In the genomic region with DNA sequence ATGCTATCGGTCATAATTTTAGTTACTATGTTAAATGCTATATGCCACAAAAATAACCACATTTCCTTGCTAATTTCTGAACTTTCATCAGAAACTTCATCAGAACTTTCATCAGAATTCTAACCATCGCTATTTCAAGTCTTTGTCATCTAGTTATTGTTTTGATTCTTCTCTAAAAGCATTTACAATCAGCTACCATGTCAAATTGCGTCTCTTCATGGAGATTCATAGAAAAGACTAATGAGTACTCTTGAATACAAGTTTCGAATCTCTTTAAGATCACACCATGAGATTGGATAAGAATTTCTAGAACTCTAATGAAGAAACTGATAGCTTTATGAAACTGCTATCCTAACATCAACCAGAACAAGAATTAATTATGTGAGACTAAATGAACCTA, we compare ENCODE assay signal across 2 cellular contexts.
TF ChIP-seq lines count a peak whose summit lies in the region.

No MANE protein-coding gene starts in this region.

TF ChIP-seq in HCT116, 20 proteins besides CTCF, POLR2A, EP300 and RAD21:
- TF ChIP-seq CEBPB (IDR thresholded peaks at IDR 0.05; ENCODE audit: low read depth) (no peak), EGR1 (IDR thresholded peaks at IDR 0.05; ENCODE audit: low read depth) (no peak), SP1 (IDR thresholded peaks at IDR 0.05; ENCODE audit: low read depth) (no peak), ELF1 (IDR thresholded peaks at IDR 0.05; ENCODE audit: borderline replicate concordance, low read depth) (no peak), POLR2AphosphoS5 (IDR thresholded peaks at IDR 0.05; ENCODE audit: low read depth, low read length) (no peak), FOSL1 (IDR thresholded peaks at IDR 0.05; ENCODE audit: low read depth) (no peak), CBX3 (IDR thresholded peaks at IDR 0.05; ENCODE audit: low read depth) (no peak), TCF7L2 (IDR thresholded peaks at IDR 0.05; ENCODE audit: borderline replicate concordance, extremely low read depth, insufficient read depth, insufficient read length) (no peak), EZH2phosphoT487 (IDR thresholded peaks at IDR 0.05; ENCODE audit: borderline replicate concordance) (no peak)
- TF ChIP-seq, protein P1, sequence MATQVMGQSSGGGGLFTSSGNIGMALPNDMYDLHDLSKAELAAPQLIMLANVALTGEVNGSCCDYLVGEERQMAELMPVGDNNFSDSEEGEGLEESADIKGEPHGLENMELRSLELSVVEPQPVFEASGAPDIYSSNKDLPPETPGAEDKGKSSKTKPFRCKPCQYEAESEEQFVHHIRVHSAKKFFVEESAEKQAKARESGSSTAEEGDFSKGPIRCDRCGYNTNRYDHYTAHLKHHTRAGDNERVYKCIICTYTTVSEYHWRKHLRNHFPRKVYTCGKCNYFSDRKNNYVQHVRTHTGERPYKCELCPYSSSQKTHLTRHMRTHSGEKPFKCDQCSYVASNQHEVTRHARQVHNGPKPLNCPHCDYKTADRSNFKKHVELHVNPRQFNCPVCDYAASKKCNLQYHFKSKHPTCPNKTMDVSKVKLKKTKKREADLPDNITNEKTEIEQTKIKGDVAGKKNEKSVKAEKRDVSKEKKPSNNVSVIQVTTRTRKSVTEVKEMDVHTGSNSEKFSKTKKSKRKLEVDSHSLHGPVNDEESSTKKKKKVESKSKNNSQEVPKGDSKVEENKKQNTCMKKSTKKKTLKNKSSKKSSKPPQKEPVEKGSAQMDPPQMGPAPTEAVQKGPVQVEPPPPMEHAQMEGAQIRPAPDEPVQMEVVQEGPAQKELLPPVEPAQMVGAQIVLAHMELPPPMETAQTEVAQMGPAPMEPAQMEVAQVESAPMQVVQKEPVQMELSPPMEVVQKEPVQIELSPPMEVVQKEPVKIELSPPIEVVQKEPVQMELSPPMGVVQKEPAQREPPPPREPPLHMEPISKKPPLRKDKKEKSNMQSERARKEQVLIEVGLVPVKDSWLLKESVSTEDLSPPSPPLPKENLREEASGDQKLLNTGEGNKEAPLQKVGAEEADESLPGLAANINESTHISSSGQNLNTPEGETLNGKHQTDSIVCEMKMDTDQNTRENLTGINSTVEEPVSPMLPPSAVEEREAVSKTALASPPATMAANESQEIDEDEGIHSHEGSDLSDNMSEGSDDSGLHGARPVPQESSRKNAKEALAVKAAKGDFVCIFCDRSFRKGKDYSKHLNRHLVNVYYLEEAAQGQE (IDR thresholded peaks at IDR 0.05; ENCODE audit: low read depth), result no peak
- TF ChIP-seq, protein P2, sequence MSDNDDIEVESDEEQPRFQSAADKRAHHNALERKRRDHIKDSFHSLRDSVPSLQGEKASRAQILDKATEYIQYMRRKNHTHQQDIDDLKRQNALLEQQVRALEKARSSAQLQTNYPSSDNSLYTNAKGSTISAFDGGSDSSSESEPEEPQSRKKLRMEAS (IDR thresholded peaks at IDR 0.05), result no peak
- TF ChIP-seq, protein P3, sequence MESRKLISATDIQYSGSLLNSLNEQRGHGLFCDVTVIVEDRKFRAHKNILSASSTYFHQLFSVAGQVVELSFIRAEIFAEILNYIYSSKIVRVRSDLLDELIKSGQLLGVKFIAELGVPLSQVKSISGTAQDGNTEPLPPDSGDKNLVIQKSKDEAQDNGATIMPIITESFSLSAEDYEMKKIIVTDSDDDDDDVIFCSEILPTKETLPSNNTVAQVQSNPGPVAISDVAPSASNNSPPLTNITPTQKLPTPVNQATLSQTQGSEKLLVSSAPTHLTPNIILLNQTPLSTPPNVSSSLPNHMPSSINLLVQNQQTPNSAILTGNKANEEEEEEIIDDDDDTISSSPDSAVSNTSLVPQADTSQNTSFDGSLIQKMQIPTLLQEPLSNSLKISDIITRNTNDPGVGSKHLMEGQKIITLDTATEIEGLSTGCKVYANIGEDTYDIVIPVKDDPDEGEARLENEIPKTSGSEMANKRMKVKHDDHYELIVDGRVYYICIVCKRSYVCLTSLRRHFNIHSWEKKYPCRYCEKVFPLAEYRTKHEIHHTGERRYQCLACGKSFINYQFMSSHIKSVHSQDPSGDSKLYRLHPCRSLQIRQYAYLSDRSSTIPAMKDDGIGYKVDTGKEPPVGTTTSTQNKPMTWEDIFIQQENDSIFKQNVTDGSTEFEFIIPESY (IDR thresholded peaks at IDR 0.05; ENCODE audit: extremely low read depth, insufficient replicate concordance, low read length), result no peak
- TF ChIP-seq, protein P4, sequence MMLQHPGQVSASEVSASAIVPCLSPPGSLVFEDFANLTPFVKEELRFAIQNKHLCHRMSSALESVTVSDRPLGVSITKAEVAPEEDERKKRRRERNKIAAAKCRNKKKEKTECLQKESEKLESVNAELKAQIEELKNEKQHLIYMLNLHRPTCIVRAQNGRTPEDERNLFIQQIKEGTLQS (IDR thresholded peaks at IDR 0.05), result no peak

TF ChIP-seq in GM12878, 131 proteins besides CTCF, POLR2A, EP300 and RAD21:
- TF ChIP-seq DPF2 (IDR thresholded peaks at IDR 0.05) (no peak), NR2F1 (conservative IDR thresholded peaks at IDR 0.05) (no peak), IRF4 (IDR thresholded peaks at IDR 0.05; ENCODE audit: low read depth, low read length) (no peak), FOS (IDR thresholded peaks at IDR 0.05; ENCODE audit: borderline replicate concordance, extremely low read depth, insufficient read length) (no peak)
- TF ChIP-seq, protein P3 (IDR thresholded peaks at IDR 0.05), result no peak
- TF ChIP-seq, protein P5, sequence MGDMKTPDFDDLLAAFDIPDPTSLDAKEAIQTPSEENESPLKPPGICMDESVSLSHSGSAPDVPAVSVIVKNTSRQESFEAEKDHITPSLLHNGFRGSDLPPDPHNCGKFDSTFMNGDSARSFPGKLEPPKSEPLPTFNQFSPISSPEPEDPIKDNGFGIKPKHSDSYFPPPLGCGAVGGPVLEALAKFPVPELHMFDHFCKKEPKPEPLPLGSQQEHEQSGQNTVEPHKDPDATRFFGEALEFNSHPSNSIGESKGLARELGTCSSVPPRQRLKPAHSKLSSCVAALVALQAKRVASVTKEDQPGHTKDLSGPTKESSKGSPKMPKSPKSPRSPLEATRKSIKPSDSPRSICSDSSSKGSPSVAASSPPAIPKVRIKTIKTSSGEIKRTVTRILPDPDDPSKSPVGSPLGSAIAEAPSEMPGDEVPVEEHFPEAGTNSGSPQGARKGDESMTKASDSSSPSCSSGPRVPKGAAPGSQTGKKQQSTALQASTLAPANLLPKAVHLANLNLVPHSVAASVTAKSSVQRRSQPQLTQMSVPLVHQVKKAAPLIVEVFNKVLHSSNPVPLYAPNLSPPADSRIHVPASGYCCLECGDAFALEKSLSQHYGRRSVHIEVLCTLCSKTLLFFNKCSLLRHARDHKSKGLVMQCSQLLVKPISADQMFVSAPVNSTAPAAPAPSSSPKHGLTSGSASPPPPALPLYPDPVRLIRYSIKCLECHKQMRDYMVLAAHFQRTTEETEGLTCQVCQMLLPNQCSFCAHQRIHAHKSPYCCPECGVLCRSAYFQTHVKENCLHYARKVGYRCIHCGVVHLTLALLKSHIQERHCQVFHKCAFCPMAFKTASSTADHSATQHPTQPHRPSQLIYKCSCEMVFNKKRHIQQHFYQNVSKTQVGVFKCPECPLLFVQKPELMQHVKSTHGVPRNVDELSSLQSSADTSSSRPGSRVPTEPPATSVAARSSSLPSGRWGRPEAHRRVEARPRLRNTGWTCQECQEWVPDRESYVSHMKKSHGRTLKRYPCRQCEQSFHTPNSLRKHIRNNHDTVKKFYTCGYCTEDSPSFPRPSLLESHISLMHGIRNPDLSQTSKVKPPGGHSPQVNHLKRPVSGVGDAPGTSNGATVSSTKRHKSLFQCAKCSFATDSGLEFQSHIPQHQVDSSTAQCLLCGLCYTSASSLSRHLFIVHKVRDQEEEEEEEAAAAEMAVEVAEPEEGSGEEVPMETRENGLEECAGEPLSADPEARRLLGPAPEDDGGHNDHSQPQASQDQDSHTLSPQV (IDR thresholded peaks at IDR 0.05), result no peak
TF ChIP-seq in GM12878: peak in this region for 0.
